12 cellular contexts compared by ENCODE assay signal in the genomic region with DNA sequence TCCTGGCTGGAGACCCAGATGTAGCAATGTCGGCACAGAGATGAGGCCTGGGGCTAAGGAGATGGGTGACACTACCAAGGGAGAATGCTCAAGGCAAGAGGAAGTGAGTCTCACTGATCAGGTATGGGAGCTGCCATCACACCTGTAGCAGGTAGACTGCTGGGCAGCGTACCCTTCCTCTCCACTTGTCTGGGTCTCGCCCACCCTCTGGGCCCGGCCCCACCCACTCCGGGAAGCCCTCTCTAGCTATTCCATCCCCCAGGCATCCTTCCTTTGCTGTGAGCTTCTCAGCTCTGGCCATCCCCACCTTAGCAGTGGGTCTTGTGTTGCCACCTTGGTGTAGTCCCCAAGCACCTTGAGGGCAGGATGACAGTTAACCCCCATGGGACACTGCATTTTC.
DNase-seq lines count a peak whose midpoint lies in the region; ATAC-seq lines count a peak whose summit lies in the region.
"Had no signal": no experiment of that assay in that cellular context is flagged by ENCODE, and none has a peak within 500 bp of the region (broad histone marks: within the 10 kb centered on the region; RNA-seq: fewer than 3 reads in every experiment).

No MANE protein-coding gene starts in this region.

- peaks cover 4% of the 10 kb centered on the region for H3K36me3 Mint-ChIP-seq in activated CD8-positive, alpha-beta memory T cell treated with anti-CD3 and anti-CD28 coated beads, Interleukin-2, amount 10 ng/mL, durations not matched to agents 7 days and 5 days
- H3K36me3 Mint-ChIP-seq in activated CD4-positive, alpha-beta memory T cell treated with anti-CD3 and anti-CD28 coated beads, Interleukin-2, amount 10 ng/mL, durations not matched to agents 7 days and 5 days (ENCODE audit: low read depth), result peaks cover 29% of the 10 kb centered on the region

- H3K4me1 Mint-ChIP-seq in activated CD8-positive, alpha-beta memory T cell treated with anti-CD3 and anti-CD28 coated beads, Interleukin-2, amount 10 ng/mL, durations not matched to agents 7 days and 5 days, result peaks cover 22% of the 10 kb centered on the region
- H3K4me1 Mint-ChIP-seq in activated CD4-positive, alpha-beta memory T cell treated with anti-CD3 and anti-CD28 coated beads, Interleukin-2, amount 10 ng/mL, durations not matched to agents 7 days and 5 days, result peaks cover 24% of the 10 kb centered on the region

- no peak overlapping the region for H3K4me3 Mint-ChIP-seq in activated CD8-positive, alpha-beta memory T cell treated with anti-CD3 and anti-CD28 coated beads, Interleukin-2, amount 10 ng/mL, durations not matched to agents 7 days and 5 days
- H3K4me3 Mint-ChIP-seq in activated CD4-positive, alpha-beta memory T cell treated with anti-CD3 and anti-CD28 coated beads, Interleukin-2, amount 10 ng/mL, durations not matched to agents 7 days and 5 days, result no peak overlapping the region

- POLR2A ChIA-PET in activated CD4-positive, alpha-beta memory T cell treated with anti-CD3 and anti-CD28 coated beads, Interleukin-2, amount 10 ng/mL, durations not matched to agents 7 days and 5 days (lab: Charles Lee), result no interaction called here

- no peaks in the 10 kb centered on the region for H3K9me3 Mint-ChIP-seq in activated CD8-positive, alpha-beta memory T cell treated with anti-CD3 and anti-CD28 coated beads, Interleukin-2, amount 10 ng/mL, durations not matched to agents 7 days and 5 days (ENCODE audit: low read depth)
- no peaks in the 10 kb centered on the region for H3K9me3 Mint-ChIP-seq in activated CD4-positive, alpha-beta memory T cell treated with anti-CD3 and anti-CD28 coated beads, Interleukin-2, amount 10 ng/mL, durations not matched to agents 7 days and 5 days
- H3K9me3 Mint-ChIP-seq: CD4-positive, CD25-positive, alpha-beta regulatory T cell; IgD-negative memory B cell had no signal

- CTCF ChIA-PET in activated CD8-positive, alpha-beta memory T cell treated with anti-CD3 and anti-CD28 coated beads, Interleukin-2, amount 10 ng/mL, durations not matched to agents 7 days and 5 days (lab: Charles Lee), result interaction anchor here (1.6 to 8.2 kb wide), 4 partner anchors 32 to 296 kb away, joined by 5 to 65 read pairs (median 10); no protein-coding TSS in a partner anchor
- CTCF ChIA-PET in activated CD4-positive, alpha-beta memory T cell treated with anti-CD3 and anti-CD28 coated beads, Interleukin-2, amount 10 ng/mL, durations not matched to agents 7 days and 5 days (lab: Charles Lee), result interaction anchor here (1.9 to 7.2 kb wide), 3 partner anchors 231 to 319 kb away, joined by 7 to 61 read pairs (median 22); no protein-coding TSS in a partner anchor

- H3K27me3 Mint-ChIP-seq in activated CD8-positive, alpha-beta memory T cell treated with anti-CD3 and anti-CD28 coated beads, Interleukin-2, amount 10 ng/mL, durations not matched to agents 7 days and 5 days, result no peaks in the 10 kb centered on the region
- no peaks in the 10 kb centered on the region for H3K27me3 Mint-ChIP-seq in activated CD4-positive, alpha-beta memory T cell treated with anti-CD3 and anti-CD28 coated beads, Interleukin-2, amount 10 ng/mL, durations not matched to agents 7 days and 5 days
- H3K27me3 Mint-ChIP-seq: CD4-positive, CD25-positive, alpha-beta regulatory T cell; IgD-negative memory B cell had no signal

- DNase-seq in activated CD8-positive, alpha-beta memory T cell treated with anti-CD3 and anti-CD28 coated beads, Interleukin-2, amount 10 ng/mL, durations not matched to agents 7 days and 5 days, result peak; percentile 23
- no peak for DNase-seq in activated CD8-positive, alpha-beta memory T cell treated with anti-CD3 and anti-CD28 coated beads, Interleukin-2, amount 50 U/mL, for 48 hours
- DNase-seq in activated CD4-positive, alpha-beta memory T cell treated with anti-CD3 and anti-CD28 coated beads, Interleukin-2, amount 10 ng/mL, durations not matched to agents 7 days and 5 days, result peak; percentile 7
- DNase-seq in left lobe of liver (ENCODE audit: low spot score), result peak; percentile 15
- DNase-seq: ACHN; CD4-positive, CD25-positive, alpha-beta regulatory T cell; DMS53; GM23248 had no signal

- H3K27ac Mint-ChIP-seq in activated CD8-positive, alpha-beta memory T cell treated with anti-CD3 and anti-CD28 coated beads, Interleukin-2, amount 10 ng/mL, durations not matched to agents 7 days and 5 days, result no peak overlapping the region
- no peak overlapping the region for H3K27ac Mint-ChIP-seq in activated CD4-positive, alpha-beta memory T cell treated with anti-CD3 and anti-CD28 coated beads, Interleukin-2, amount 10 ng/mL, durations not matched to agents 7 days and 5 days

- no peak for ATAC-seq in activated CD8-positive, alpha-beta memory T cell treated with anti-CD3 and anti-CD28 coated beads, Interleukin-2, amount 10 ng/mL, durations not matched to agents 7 days and 5 days
- ATAC-seq in left lobe of liver, result no peak
- no peak for ATAC-seq in GM19035 (IDR thresholded peaks at IDR 0.05; ENCODE audit: unreplicated experiment)
- ATAC-seq in HG02588 (IDR thresholded peaks at IDR 0.05; ENCODE audit: unreplicated experiment), result no peak
- ATAC-seq in HG03342 (IDR thresholded peaks at IDR 0.05; ENCODE audit: unreplicated experiment), result no peak
